Comparison of ENCODE assay signal across 8 cellular contexts in the genomic region with DNA sequence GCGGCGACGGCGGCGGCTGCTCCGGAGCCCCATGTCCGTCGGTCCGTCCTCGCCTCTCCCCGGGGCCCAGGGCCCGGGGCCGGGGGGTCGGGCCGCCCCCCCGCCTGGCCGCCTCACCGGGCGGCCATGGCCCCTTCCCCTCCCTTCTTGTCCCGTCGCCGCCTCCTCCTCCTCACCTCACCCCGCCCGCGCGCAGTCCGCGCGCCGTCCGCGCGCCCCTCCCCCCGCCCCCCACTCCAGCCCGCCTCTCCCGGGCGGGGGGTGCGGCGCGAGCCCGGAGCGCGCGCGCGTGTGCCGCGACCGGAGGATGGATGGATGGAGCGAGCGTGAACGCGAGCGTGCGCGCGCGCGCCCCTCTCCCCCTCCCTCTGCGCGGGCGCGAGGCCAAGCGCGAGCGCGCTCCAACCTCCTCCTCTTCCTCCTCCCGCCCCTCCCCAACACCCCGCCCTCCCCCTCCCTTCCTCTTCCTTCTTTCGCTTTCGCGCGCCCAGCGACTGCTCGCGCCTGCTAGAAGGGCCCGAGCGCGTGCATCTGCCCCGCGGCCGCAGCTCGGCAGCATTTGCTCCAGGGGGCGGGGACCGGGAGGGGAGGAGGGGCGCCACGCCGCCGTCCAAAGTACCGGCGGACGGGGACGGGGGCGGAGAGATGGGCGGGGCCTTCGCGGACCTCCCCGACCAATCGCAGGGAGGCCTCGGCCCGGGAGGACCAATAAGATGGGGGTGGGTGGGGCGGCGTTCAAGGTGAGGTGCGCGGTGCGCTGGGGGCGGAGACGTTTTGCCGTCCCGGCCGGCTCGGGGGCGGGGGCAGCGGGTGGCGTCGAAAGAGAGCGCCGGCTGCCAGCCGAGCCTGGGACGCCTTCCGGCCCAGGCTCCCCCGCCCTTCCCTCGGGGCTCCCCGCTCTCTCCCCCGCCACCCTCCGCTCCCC. TPM values are rescaled to one million over a fixed set of nuclear protein-coding genes. Genes with fewer than 3 reads are reported as not detected.
DNase-seq lines count a peak whose midpoint lies in the region; FAIRE-seq and TF ChIP-seq lines count a peak whose summit lies in the region.

ATXN7L3 (minus strand) TSS at position 332 of the 925 bp plus-strand sequence. CDS start 1,814 bp downstream, outside the sequence.

- peak within 1 kb of the TSS; percentile 65 to 75 for H3K23ac ChIP-seq in mesenchymal stem cell (ENCODE audit: low read length in 2 of 2)

- H3K79me1 ChIP-seq in mesenchymal stem cell (replicated peaks; ENCODE audit: low read length, poor library complexity, severe bottlenecking), result peaks cover 17% of the 10 kb centered on the region

- no peaks in the 10 kb centered on the region for H3K9me3 ChIP-seq in effector memory CD4-positive, alpha-beta T cell (ENCODE audit: control insufficient read depth, low read length)
- no peaks in the 10 kb centered on the region for H3K9me3 ChIP-seq in mesenchymal stem cell (ENCODE audit: control insufficient read depth, low read length)

- DNase-seq in CMK (ENCODE audit: low read depth), result peak; percentile 92
- peak; percentile 99 for DNase-seq in GM20000 (ENCODE audit: low spot score)
- peak; percentile 99 for DNase-seq in HTR-8/SVneo (ENCODE audit: insufficient read length, low spot score)
- DNase-seq in NOMO-1 treated with DMSO at 0.1 percent for 48 hours (lab: John Stamatoyannopoulos, UW; ENCODE audit: unreplicated experiment), result peak; percentile 99
- DNase-seq in activated CD8-positive, alpha-beta memory T cell treated with anti-CD3 and anti-CD28 coated beads for 4 hours (ENCODE audit: low read depth in 2 of 2), result peak; percentile 99
- peak; percentile 99 to 100 (median 100) for DNase-seq in effector memory CD4-positive, alpha-beta T cell
- peak; percentile 98 for DNase-seq in mesenchymal stem cell
- DNase-seq in stimulated activated CD8-positive, alpha-beta memory T cell treated with anti-CD3 and anti-CD28 coated beads, Interleukin-12 subunit alpha, Interleukin-12 subunit beta, amount 100 ng/mL, for 24 hours (ENCODE audit: extremely low read depth), result peak; percentile 100

- peak within 1 kb of the TSS; percentile 98 for H4K8ac ChIP-seq in mesenchymal stem cell (ENCODE audit: low read length)

- H2BK15ac ChIP-seq in mesenchymal stem cell (ENCODE audit: low read depth, poor library complexity, severe bottlenecking), result peak within 1 kb of the TSS; percentile 94

- peak within 1 kb of the TSS; percentile 95 for H3K9ac ChIP-seq in mesenchymal stem cell (ENCODE audit: low read length)

- peak within 1 kb of the TSS; percentile 79 for H3K4me3 ChIP-seq in effector memory CD4-positive, alpha-beta T cell (ENCODE audit: insufficient read depth, low read depth, low read length, poor library complexity, severe bottlenecking)
- peak within 1 kb of the TSS; percentile 79 to 86 for H3K4me3 ChIP-seq in mesenchymal stem cell (ENCODE audit: insufficient read depth in 1 of 2, low read depth in 1 of 2, low read length in 2 of 2)

- peak within 1 kb of the TSS; percentile 98 for H4K91ac ChIP-seq in mesenchymal stem cell (ENCODE audit: low read length)

- peaks cover 16% of the 10 kb centered on the region for H3K36me3 ChIP-seq in effector memory CD4-positive, alpha-beta T cell (ENCODE audit: control insufficient read depth, insufficient read depth, low read length)
- H3K36me3 ChIP-seq in mesenchymal stem cell (ENCODE audit: control insufficient read depth in 1 of 2, insufficient read depth in 2 of 2, low read depth in 1 of 2, low read length in 2 of 2), result peaks cover 27 to 29% of the 10 kb centered on the region in 2 experiments

- peak; percentile 99 for FAIRE-seq in HTR-8/SVneo (lab: Jason Lieb, UNC)

- peak within 1 kb of the TSS in 1 of 2 experiments; percentile 91 for H3K14ac ChIP-seq in mesenchymal stem cell (ENCODE audit: low read length in 2 of 2)

- H3K4ac ChIP-seq in mesenchymal stem cell (ENCODE audit: low read depth in 1 of 2, low read length in 2 of 2), result peak within 1 kb of the TSS; percentile 98 to 99

- H3K4me1 ChIP-seq in effector memory CD4-positive, alpha-beta T cell (ENCODE audit: control insufficient read depth, insufficient read depth, low read length, poor library complexity, severe bottlenecking), result peaks cover 11% of the 10 kb centered on the region
- peaks cover 20% of the 10 kb centered on the region for H3K4me1 ChIP-seq in mesenchymal stem cell (ENCODE audit: control insufficient read depth, insufficient read depth, low read depth, low read length)

- no peaks in the 10 kb centered on the region for H3K27me3 ChIP-seq in effector memory CD4-positive, alpha-beta T cell (replicated peaks; ENCODE audit: control insufficient read depth, insufficient read depth, low read length, poor library complexity, severe bottlenecking)
- H3K27me3 ChIP-seq in mesenchymal stem cell (ENCODE audit: control insufficient read depth in 1 of 2, insufficient read depth in 1 of 2, low read length in 2 of 2), result no peaks in the 10 kb centered on the region

- H2BK120ac ChIP-seq in mesenchymal stem cell (ENCODE audit: low read depth, low read length), result peak within 1 kb of the TSS; percentile 96

- TF ChIP-seq CTCF in GM20000 (IDR thresholded peaks at IDR 0.05; ENCODE audit: extremely low read depth, missing control alignments), result no peak

- peak within 1 kb of the TSS; percentile 95 to 98 for H3K18ac ChIP-seq in mesenchymal stem cell (ENCODE audit: low read depth in 1 of 2, low read length in 2 of 2)

- under 1% methylated on average over 47 of the region's 126 CpGs for WGBS in mesenchymal stem cell

- H2AK5ac ChIP-seq in mesenchymal stem cell (ENCODE audit: low read length, severe bottlenecking), result peak within 1 kb of the TSS; percentile 82

- peak within 1 kb of the TSS; percentile 87 for H3K4me2 ChIP-seq in mesenchymal stem cell (ENCODE audit: low read length, poor library complexity, severe bottlenecking)

- H3K27ac ChIP-seq in effector memory CD4-positive, alpha-beta T cell (ENCODE audit: insufficient read depth, low read length, poor library complexity, severe bottlenecking), result peak within 1 kb of the TSS; percentile 74
- peak within 1 kb of the TSS; percentile 91 for H3K27ac ChIP-seq in mesenchymal stem cell (ENCODE audit: low read length, poor library complexity, severe bottlenecking)

- peak within 1 kb of the TSS; percentile 78 for H2AFZ ChIP-seq in mesenchymal stem cell (ENCODE audit: low read depth, low read length)

- H2BK12ac ChIP-seq in mesenchymal stem cell (ENCODE audit: low read length in 2 of 2), result peak within 1 kb of the TSS in 1 of 2 experiments; percentile 93

- peak within 1 kb of the TSS; percentile 95 for H2BK5ac ChIP-seq in mesenchymal stem cell (ENCODE audit: low read depth, low read length, poor library complexity, severe bottlenecking)

RNA-seq across cellular contexts. Expression of gene ATXN7L3, which starts in this region (rescaled TPM):
- 44.2 TPM for polyA plus RNA-seq in mesenchymal stem cell (2013, experiment 1 of 2)
- 42.8 TPM for polyA plus RNA-seq in mesenchymal stem cell (2013, experiment 2 of 2)

Comparison
In these comparisons a context has a peak if more than half of its experiments do, and no peak if none do; other contexts are left out.
1. Peak in every context shown above with its lines: DNase-seq, H3K4me3 ChIP-seq and H3K27ac ChIP-seq.